Comparison of ENCODE assay signal across 1 cellular context in the genomic region with DNA sequence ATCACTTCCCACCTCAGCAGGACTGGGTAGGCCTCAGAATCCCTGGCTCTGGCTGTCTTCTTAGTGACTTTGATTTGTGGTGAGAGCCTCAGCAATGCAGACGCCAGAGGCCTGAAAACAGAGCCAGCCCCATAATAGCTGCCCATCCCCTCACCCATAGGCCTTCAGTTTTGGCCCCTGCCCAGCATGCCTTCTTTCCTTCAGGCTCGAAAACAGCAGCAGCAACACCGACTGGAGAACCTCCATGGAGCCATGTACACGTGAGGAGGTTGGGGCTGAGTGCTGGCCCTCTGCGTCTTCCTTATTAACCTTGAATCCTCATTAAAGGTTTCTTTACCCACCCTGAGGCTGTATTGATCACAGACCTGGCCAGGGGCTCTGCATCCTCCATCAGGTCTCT.
TF ChIP-seq lines count a peak whose summit lies in the region.

No MANE protein-coding gene starts in this region.

TF ChIP-seq in HepG2, 621 proteins besides CTCF, POLR2A, EP300 and RAD21:
- TF ChIP-seq ZKSCAN1 (IDR thresholded peaks at IDR 0.05; ENCODE audit: low read length) = no peak
- no peak for TF ChIP-seq HDAC1 (CRISPR knock-in tag; IDR thresholded peaks at IDR 0.05)
- TF ChIP-seq HOXD1 (CRISPR knock-in tag; IDR thresholded peaks at IDR 0.05) = no peak
- TF ChIP-seq RBM22 (optimal IDR thresholded peaks at IDR 0.05; ENCODE audit: low read length) = peak; percentile 30
- TF ChIP-seq, protein P1, sequence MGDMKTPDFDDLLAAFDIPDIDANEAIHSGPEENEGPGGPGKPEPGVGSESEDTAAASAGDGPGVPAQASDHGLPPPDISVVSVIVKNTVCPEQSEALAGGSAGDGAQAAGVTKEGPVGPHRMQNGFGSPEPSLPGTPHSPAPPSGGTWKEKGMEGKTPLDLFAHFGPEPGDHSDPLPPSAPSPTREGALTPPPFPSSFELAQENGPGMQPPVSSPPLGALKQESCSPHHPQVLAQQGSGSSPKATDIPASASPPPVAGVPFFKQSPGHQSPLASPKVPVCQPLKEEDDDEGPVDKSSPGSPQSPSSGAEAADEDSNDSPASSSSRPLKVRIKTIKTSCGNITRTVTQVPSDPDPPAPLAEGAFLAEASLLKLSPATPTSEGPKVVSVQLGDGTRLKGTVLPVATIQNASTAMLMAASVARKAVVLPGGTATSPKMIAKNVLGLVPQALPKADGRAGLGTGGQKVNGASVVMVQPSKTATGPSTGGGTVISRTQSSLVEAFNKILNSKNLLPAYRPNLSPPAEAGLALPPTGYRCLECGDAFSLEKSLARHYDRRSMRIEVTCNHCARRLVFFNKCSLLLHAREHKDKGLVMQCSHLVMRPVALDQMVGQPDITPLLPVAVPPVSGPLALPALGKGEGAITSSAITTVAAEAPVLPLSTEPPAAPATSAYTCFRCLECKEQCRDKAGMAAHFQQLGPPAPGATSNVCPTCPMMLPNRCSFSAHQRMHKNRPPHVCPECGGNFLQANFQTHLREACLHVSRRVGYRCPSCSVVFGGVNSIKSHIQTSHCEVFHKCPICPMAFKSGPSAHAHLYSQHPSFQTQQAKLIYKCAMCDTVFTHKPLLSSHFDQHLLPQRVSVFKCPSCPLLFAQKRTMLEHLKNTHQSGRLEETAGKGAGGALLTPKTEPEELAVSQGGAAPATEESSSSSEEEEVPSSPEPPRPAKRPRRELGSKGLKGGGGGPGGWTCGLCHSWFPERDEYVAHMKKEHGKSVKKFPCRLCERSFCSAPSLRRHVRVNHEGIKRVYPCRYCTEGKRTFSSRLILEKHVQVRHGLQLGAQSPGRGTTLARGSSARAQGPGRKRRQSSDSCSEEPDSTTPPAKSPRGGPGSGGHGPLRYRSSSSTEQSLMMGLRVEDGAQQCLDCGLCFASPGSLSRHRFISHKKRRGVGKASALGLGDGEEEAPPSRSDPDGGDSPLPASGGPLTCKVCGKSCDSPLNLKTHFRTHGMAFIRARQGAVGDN (CRISPR knock-in tag; IDR thresholded peaks at IDR 0.05) = peak; percentile 12; the same call in 1 of the 2 replicates
- TF ChIP-seq, protein P2, sequence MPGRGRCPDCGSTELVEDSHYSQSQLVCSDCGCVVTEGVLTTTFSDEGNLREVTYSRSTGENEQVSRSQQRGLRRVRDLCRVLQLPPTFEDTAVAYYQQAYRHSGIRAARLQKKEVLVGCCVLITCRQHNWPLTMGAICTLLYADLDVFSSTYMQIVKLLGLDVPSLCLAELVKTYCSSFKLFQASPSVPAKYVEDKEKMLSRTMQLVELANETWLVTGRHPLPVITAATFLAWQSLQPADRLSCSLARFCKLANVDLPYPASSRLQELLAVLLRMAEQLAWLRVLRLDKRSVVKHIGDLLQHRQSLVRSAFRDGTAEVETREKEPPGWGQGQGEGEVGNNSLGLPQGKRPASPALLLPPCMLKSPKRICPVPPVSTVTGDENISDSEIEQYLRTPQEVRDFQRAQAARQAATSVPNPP (CRISPR knock-in tag; IDR thresholded peaks at IDR 0.05) = no peak
- peak; percentile 49 for TF ChIP-seq AGO2 (optimal IDR thresholded peaks at IDR 0.05; ENCODE audit: low read depth, low read length)
- TF ChIP-seq NFE2L2 (IDR thresholded peaks at IDR 0.05; ENCODE audit: low read length) = no peak
- TF ChIP-seq, protein P3, sequence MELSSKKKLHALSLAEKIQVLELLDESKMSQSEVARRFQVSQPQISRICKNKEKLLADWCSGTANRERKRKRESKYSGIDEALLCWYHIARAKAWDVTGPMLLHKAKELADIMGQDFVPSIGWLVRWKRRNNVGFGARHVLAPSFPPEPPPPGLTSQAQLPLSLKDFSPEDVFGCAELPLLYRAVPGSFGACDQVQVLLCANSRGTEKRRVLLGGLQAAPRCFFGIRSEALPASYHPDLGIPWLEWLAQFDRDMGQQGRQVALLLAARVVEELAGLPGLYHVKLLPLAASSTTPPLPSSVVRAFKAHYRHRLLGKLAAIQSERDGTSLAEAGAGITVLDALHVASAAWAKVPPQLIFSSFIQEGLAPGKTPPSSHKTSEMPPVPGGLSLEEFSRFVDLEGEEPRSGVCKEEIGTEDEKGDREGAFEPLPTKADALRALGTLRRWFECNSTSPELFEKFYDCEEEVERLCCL (CRISPR knock-in tag; IDR thresholded peaks at IDR 0.05; ENCODE audit: borderline replicate concordance) = no peak
- TF ChIP-seq SALL2 (CRISPR knock-in tag; IDR thresholded peaks at IDR 0.05) = no peak
- peak; percentile 6; the same call in 1 of the 2 replicates for TF ChIP-seq POLR2G (IDR thresholded peaks at IDR 0.05; ENCODE audit: low read depth, low read length)
- no peak for TF ChIP-seq PITX1 (CRISPR knock-in tag; IDR thresholded peaks at IDR 0.05)
- TF ChIP-seq ZSCAN31 (CRISPR knock-in tag; IDR thresholded peaks at IDR 0.05; ENCODE audit: low read depth) = 0 out of 2 replicates have a peak, but pooled peaks have one; percentile 50
- TF ChIP-seq ASH2L (IDR thresholded peaks at IDR 0.05; ENCODE audit: insufficient read length, low read depth, low read length) = peak; percentile 4
- TF ChIP-seq NR2F1 (CRISPR knock-in tag; IDR thresholded peaks at IDR 0.05) = no peak
- no peak for TF ChIP-seq SALL1 (CRISPR knock-in tag; IDR thresholded peaks at IDR 0.05)
- no peak for TF ChIP-seq ZNF558 (CRISPR knock-in tag; IDR thresholded peaks at IDR 0.05; ENCODE audit: borderline replicate concordance)
- no peak for TF ChIP-seq ZFP90 (CRISPR knock-in tag; IDR thresholded peaks at IDR 0.05; ENCODE audit: borderline replicate concordance)
- TF ChIP-seq KAT7 (CRISPR knock-in tag; IDR thresholded peaks at IDR 0.05; ENCODE audit: borderline replicate concordance) = no peak
- TF ChIP-seq RBFOX2 (IDR thresholded peaks at IDR 0.05; ENCODE audit: low read depth, low read length) = peak; percentile 19; the same call in 1 of the 2 replicates
- TF ChIP-seq, protein P4, sequence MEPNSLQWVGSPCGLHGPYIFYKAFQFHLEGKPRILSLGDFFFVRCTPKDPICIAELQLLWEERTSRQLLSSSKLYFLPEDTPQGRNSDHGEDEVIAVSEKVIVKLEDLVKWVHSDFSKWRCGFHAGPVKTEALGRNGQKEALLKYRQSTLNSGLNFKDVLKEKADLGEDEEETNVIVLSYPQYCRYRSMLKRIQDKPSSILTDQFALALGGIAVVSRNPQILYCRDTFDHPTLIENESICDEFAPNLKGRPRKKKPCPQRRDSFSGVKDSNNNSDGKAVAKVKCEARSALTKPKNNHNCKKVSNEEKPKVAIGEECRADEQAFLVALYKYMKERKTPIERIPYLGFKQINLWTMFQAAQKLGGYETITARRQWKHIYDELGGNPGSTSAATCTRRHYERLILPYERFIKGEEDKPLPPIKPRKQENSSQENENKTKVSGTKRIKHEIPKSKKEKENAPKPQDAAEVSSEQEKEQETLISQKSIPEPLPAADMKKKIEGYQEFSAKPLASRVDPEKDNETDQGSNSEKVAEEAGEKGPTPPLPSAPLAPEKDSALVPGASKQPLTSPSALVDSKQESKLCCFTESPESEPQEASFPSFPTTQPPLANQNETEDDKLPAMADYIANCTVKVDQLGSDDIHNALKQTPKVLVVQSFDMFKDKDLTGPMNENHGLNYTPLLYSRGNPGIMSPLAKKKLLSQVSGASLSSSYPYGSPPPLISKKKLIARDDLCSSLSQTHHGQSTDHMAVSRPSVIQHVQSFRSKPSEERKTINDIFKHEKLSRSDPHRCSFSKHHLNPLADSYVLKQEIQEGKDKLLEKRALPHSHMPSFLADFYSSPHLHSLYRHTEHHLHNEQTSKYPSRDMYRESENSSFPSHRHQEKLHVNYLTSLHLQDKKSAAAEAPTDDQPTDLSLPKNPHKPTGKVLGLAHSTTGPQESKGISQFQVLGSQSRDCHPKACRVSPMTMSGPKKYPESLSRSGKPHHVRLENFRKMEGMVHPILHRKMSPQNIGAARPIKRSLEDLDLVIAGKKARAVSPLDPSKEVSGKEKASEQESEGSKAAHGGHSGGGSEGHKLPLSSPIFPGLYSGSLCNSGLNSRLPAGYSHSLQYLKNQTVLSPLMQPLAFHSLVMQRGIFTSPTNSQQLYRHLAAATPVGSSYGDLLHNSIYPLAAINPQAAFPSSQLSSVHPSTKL (CRISPR knock-in tag; IDR thresholded peaks at IDR 0.05) = no peak
- TF ChIP-seq, protein P5, sequence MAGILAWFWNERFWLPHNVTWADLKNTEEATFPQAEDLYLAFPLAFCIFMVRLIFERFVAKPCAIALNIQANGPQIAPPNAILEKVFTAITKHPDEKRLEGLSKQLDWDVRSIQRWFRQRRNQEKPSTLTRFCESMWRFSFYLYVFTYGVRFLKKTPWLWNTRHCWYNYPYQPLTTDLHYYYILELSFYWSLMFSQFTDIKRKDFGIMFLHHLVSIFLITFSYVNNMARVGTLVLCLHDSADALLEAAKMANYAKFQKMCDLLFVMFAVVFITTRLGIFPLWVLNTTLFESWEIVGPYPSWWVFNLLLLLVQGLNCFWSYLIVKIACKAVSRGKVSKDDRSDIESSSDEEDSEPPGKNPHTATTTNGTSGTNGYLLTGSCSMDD (CRISPR knock-in tag; IDR thresholded peaks at IDR 0.05) = no peak
- TF ChIP-seq MBNL3 (CRISPR knock-in tag; conservative IDR thresholded peaks at IDR 0.05) = no peak
- TF ChIP-seq ZC3H13 (CRISPR knock-in tag; IDR thresholded peaks at IDR 0.05) = 0 out of 2 replicates have a peak, but pooled peaks have one; percentile 38
- TF ChIP-seq, protein P6, sequence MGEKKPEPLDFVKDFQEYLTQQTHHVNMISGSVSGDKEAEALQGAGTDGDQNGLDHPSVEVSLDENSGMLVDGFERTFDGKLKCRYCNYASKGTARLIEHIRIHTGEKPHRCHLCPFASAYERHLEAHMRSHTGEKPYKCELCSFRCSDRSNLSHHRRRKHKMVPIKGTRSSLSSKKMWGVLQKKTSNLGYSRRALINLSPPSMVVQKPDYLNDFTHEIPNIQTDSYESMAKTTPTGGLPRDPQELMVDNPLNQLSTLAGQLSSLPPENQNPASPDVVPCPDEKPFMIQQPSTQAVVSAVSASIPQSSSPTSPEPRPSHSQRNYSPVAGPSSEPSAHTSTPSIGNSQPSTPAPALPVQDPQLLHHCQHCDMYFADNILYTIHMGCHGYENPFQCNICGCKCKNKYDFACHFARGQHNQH (CRISPR knock-in tag; IDR thresholded peaks at IDR 0.05) = no peak
- TF ChIP-seq CBX2 (IDR thresholded peaks at IDR 0.05; ENCODE audit: low read depth, low read length) = no peak
- TF ChIP-seq CBX2 (CRISPR knock-in tag; IDR thresholded peaks at IDR 0.05; ENCODE audit: low read depth) = no peak
- no peak for TF ChIP-seq ZNF225 (CRISPR knock-in tag; IDR thresholded peaks at IDR 0.05)
